ENCODE assay signal across 14 cellular contexts in genomic region chr5:94469889-94470288, GRCh38.
DNase-seq lines count a peak whose midpoint lies in the region; ATAC-seq and TF ChIP-seq lines count a peak whose summit lies in the region.
"Had no signal": no experiment of that assay in that cellular context is flagged by ENCODE, and none has a peak within 500 bp of the region (broad histone marks: within the 10 kb centered on the region; RNA-seq: fewer than 3 reads in every experiment).

No MANE protein-coding gene starts in this region.

- H3K4me1 ChIP-seq in ACC112 (ENCODE audit: control insufficient read depth, insufficient read depth, low read length, unreplicated experiment) (peaks cover 6% of the 10 kb centered on the region), GM23248 (ENCODE audit: insufficient read depth) (peaks cover 33% of the 10 kb centered on the region), aorta (ENCODE audit: control insufficient read depth in 1 of 2, insufficient read depth in 2 of 2, low read length in 2 of 2) (no peaks in the 10 kb centered on the region)
- H3K4me1 ChIP-seq: colonic mucosa had no signal

- no peak overlapping the region for H3K27ac ChIP-seq in ACC112 (ENCODE audit: low read depth, low read length)
- 0 out of 2 replicates have a peak overlapping the region, but pooled peaks have one; percentile 25 for H3K27ac ChIP-seq in GM23248
- H3K27ac ChIP-seq in aorta (ENCODE audit: low read depth in 1 of 2, low read length in 2 of 2): no peak overlapping the region
- H3K27ac ChIP-seq: colonic mucosa had no signal

- 4 to 8% methylated on average over 4 of the region's 4 CpGs for WGBS in GM23248 (ENCODE audit: low coverage in 1 of 2, low lambda C conversion rate in 2 of 2, missing lambda C conversion rate in 2 of 2), 2 experiments
- 59 to 67% methylated on average over 4 of the region's 4 CpGs for WGBS in aorta, 2 donors

- H3K4me3 ChIP-seq in ACC112 (ENCODE audit: low read depth, low read length): no peak overlapping the region
- peak overlapping the region; percentile 39 for H3K4me3 ChIP-seq in GM23248
- H3K4me3 ChIP-seq in choroid plexus epithelial cell (ENCODE audit: low read depth, low read length): no peak overlapping the region
- H3K4me3 ChIP-seq in aorta (ENCODE audit: low read length in 2 of 2): no peak overlapping the region
- H3K4me3 ChIP-seq: colonic mucosa had no signal

- ATAC-seq in aorta (ENCODE audit: low FRiP score): no peak
- ATAC-seq: left ventricle myocardium superior had no signal

- H2AFZ ChIP-seq in ACC112 (ENCODE audit: low read length, unreplicated experiment) (peak overlapping the region; percentile 55), GM23248 (0 out of 2 replicates have a peak overlapping the region, but pooled peaks have one; percentile 10)

- no peaks in the 10 kb centered on the region for H4K20me1 ChIP-seq in GM23248 (ENCODE audit: insufficient read depth)

- no peak overlapping the region for H3K9ac ChIP-seq in GM23248

- DNase-seq in GM23248 (peak; percentile 86), NCI-H2196 (lab: John Stamatoyannopoulos, UW; ENCODE audit: unreplicated experiment) (peak; percentile 66), choroid plexus epithelial cell (ENCODE audit: low read depth) (peak; percentile 84), NCI-H1694 (lab: John Stamatoyannopoulos, UW) (no peak), HUDEP-2 (lab: John Stamatoyannopoulos, UW; ENCODE audit: unreplicated experiment in 76 of 76) (no peak), aorta (no peak)
- no peak for DNase-seq in stimulated activated CD8-positive, alpha-beta memory T cell treated with anti-CD3 and anti-CD28 coated beads, Interleukin-4, amount 100 ng/mL, for 48 hours
- DNase-seq: ACHN; activated naive CD4-positive, alpha-beta T cell treated with anti-CD3 and anti-CD28 coated beads, Interleukin-2, amount 10 ng/mL, durations not matched to agents 7 days and 5 days; colonic mucosa; left ventricle myocardium superior; NCI-H1694 treated with DMSO at 0.1 percent for 48 hours; T-helper 9 cell had no signal

- in situ Hi-C loops in GM23248 (cut with MboI): no loop called here

- peaks cover 27% of the 10 kb centered on the region for H3F3A ChIP-seq in GM23248 (ENCODE audit: insufficient read depth)

- H3K9me2 ChIP-seq in GM23248 (ENCODE audit: insufficient read depth): no peaks in the 10 kb centered on the region

- peak overlapping the region; percentile 62 for H3K4me2 ChIP-seq in GM23248 (ENCODE audit: unreplicated experiment)

- intact Hi-C loops in aorta (cut with DNase I): no loop called here

- H3K79me2 ChIP-seq in ACC112 (ENCODE audit: control insufficient read depth, insufficient read depth, low read length, unreplicated experiment) (no peaks in the 10 kb centered on the region), GM23248 (ENCODE audit: insufficient read depth) (no peaks in the 10 kb centered on the region)

- H3K36me3 ChIP-seq in ACC112 (ENCODE audit: insufficient read depth, low read length) (no peaks in the 10 kb centered on the region), GM23248 (ENCODE audit: low read depth) (no peaks in the 10 kb centered on the region), aorta (ENCODE audit: control insufficient read depth in 1 of 2, insufficient read depth in 2 of 2, low read length in 1 of 2) (no peaks in the 10 kb centered on the region)
- H3K36me3 ChIP-seq: colonic mucosa had no signal

- H3K9me3 ChIP-seq in GM23248 (ENCODE audit: low read depth): no peaks in the 10 kb centered on the region
- no peaks in the 10 kb centered on the region for H3K9me3 ChIP-seq in aorta (ENCODE audit: control insufficient read depth, low read length)
- H3K9me3 ChIP-seq: colonic mucosa had no signal

- no peak for TF ChIP-seq CTCF in choroid plexus epithelial cell (conservative IDR thresholded peaks at IDR 0.05; ENCODE audit: low read depth, low read length)

- H3K27me3 ChIP-seq in ACC112 (ENCODE audit: insufficient read depth, low read length) (no peaks in the 10 kb centered on the region), GM23248 (replicated peaks; ENCODE audit: insufficient read depth) (no peaks in the 10 kb centered on the region), aorta (ENCODE audit: control insufficient read depth in 1 of 2, insufficient read depth in 2 of 2, low read length in 1 of 2) (no peaks in the 10 kb centered on the region)
- H3K27me3 ChIP-seq: colonic mucosa had no signal

Comparison
In these comparisons a context has a peak if more than half of its experiments do, and no peak if none do; other contexts are left out.
1. DNase-seq: peak in GM23248 (single experiment), NCI-H2196 (single experiment) and choroid plexus epithelial cell (single experiment); none in NCI-H1694 (single experiment), HUDEP-2 (0 of 76), stimulated activated CD8-positive, alpha-beta memory T cell treated with anti-CD3 and anti-CD28 coated beads, Interleukin-4, amount 100 ng/mL, for 48 hours (single experiment) and aorta (0 of 2).